Comparison of ENCODE assay signal across 8 cellular contexts in the genomic region with DNA sequence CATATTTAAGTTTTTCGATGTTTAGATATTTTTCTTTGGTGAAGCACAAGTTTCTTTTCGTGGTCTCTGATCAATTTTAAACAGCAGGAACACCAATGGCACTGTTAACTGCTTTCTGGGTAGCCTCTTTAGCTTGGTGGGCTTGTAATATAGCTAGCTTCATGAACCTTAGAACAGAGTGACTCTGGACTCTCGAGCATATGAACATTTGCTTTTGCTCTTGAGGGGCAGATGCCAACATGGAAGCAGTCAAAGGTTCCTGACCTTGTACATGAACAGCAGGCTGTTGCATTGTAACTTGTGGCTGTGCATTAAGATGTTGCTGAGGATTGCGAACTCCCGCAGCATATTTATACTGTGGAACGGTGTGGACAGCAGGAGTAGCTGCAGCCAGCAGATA. TPM values are rescaled to one million over a fixed set of nuclear protein-coding genes. Genes with fewer than 3 reads are reported as not detected.
A peak's percentile ranks its signal among the peaks of the same experiment; 100 is the strongest.
DNase-seq lines count a peak whose midpoint lies in the region; ATAC-seq and TF ChIP-seq lines count a peak whose summit lies in the region.
"Not testable (repeated sequence)": the region's sequence is repeated elsewhere in the genome, so short reads cannot be mapped to it uniquely, and the experiment has no call there.

No MANE protein-coding gene starts in this region.

- not testable (repeated sequence) for DNase-seq in CD4-positive, CD25-positive, alpha-beta regulatory T cell; GM23338 (ENCODE audit: low spot score); T-cell; activated CD8-positive, alpha-beta memory T cell treated with anti-CD3 and anti-CD28 coated beads, Interleukin-2, amount 10 ng/mL, durations not matched to agents 7 days and 5 days; activated naive CD8-positive, alpha-beta T cell treated with anti-CD3 and anti-CD28 coated beads for 36 hours; glutamatergic neuron; naive thymus-derived CD4-positive, alpha-beta T cell; stimulated activated effector memory CD8-positive, alpha-beta T cell treated with anti-CD3 and anti-CD28 coated beads, Interleukin-12 subunit alpha, Interleukin-12 subunit beta, amount 100 ng/mL, for 72 hours (ENCODE audit: low spot score in 2 of 2)

- not testable (repeated sequence) for H3F3A ChIP-seq in GM23338 (replicated peaks; ENCODE audit: low read depth)

- H3K4me1 ChIP-seq in CD4-positive, CD25-positive, alpha-beta regulatory T cell (ENCODE audit: control insufficient read depth, insufficient read depth, low read length, poor library complexity, severe bottlenecking): peaks cover 38% of the 10 kb centered on the region
- H3K4me1 ChIP-seq in GM23338 (ENCODE audit: insufficient read depth): not testable (repeated sequence)
- H3K4me1 ChIP-seq in naive thymus-derived CD4-positive, alpha-beta T cell (ENCODE audit: control insufficient read depth in 2 of 2, insufficient read depth in 2 of 2, low read length in 2 of 2): peaks cover under 1 to 16% of the 10 kb centered on the region in 2 donors

- H3K9me3 Mint-ChIP-seq in CD4-positive, CD25-positive, alpha-beta regulatory T cell; GM23338; T-cell; activated CD8-positive, alpha-beta memory T cell treated with anti-CD3 and anti-CD28 coated beads, Interleukin-2, amount 10 ng/mL, durations not matched to agents 7 days and 5 days (ENCODE audit: low read depth); activated naive CD8-positive, alpha-beta T cell treated with anti-CD3 and anti-CD28 coated beads for 36 hours; glutamatergic neuron (ENCODE audit: unreplicated experiment); naive thymus-derived CD4-positive, alpha-beta T cell; stimulated activated effector memory CD8-positive, alpha-beta T cell treated with anti-CD3 and anti-CD28 coated beads, Interleukin-12 subunit alpha, Interleukin-12 subunit beta, amount 100 ng/mL, for 72 hours: not testable (repeated sequence)

- H2AFZ ChIP-seq in GM23338: not testable (repeated sequence)

- not testable (repeated sequence) for ATAC-seq in CD4-positive, CD25-positive, alpha-beta regulatory T cell (ENCODE audit: low read depth in 2 of 2); GM23338; T-cell (replicated peaks in 1 of 4); activated CD8-positive, alpha-beta memory T cell treated with anti-CD3 and anti-CD28 coated beads, Interleukin-2, amount 10 ng/mL, durations not matched to agents 7 days and 5 days; naive thymus-derived CD4-positive, alpha-beta T cell; stimulated activated effector memory CD8-positive, alpha-beta T cell treated with anti-CD3 and anti-CD28 coated beads, Interleukin-12 subunit alpha, Interleukin-12 subunit beta, amount 100 ng/mL, for 72 hours

- H4K20me1 ChIP-seq in GM23338 (replicated peaks; ENCODE audit: insufficient read depth): peaks cover 40% of the 10 kb centered on the region

- H3K27me3 Mint-ChIP-seq in CD4-positive, CD25-positive, alpha-beta regulatory T cell; T-cell; activated CD8-positive, alpha-beta memory T cell treated with anti-CD3 and anti-CD28 coated beads, Interleukin-2, amount 10 ng/mL, durations not matched to agents 7 days and 5 days; activated naive CD8-positive, alpha-beta T cell treated with anti-CD3 and anti-CD28 coated beads for 36 hours; glutamatergic neuron (ENCODE audit: unreplicated experiment); naive thymus-derived CD4-positive, alpha-beta T cell: not testable (repeated sequence)
- peaks cover 12% of the 10 kb centered on the region for H3K27me3 Mint-ChIP-seq in GM23338 (ENCODE audit: insufficient read depth, low read depth, poor library complexity)

- not testable (repeated sequence) for H3K4me2 ChIP-seq in GM23338

- POLR2A ChIA-PET in T-cell (lab: Charles Lee): interaction anchor here in 1 of 2 donors (0.7 kb wide), 1 partner anchor 876 kb away, joined by 3 read pairs; no protein-coding TSS in a partner anchor
- POLR2A ChIA-PET in naive thymus-derived CD4-positive, alpha-beta T cell (lab: Charles Lee): not testable (repeated sequence)

- intact Hi-C loops in naive thymus-derived CD4-positive, alpha-beta T cell (cut with micrococcal nuclease): loop anchor here (10.0 kb wide), 2 partner anchors 98 to 922 kb away; no protein-coding TSS in a partner anchor

- peak overlapping the region; percentile 21 to 81 (median 64) for H3K4me3 Mint-ChIP-seq in CD4-positive, CD25-positive, alpha-beta regulatory T cell
- H3K4me3 Mint-ChIP-seq in GM23338; activated naive CD8-positive, alpha-beta T cell treated with anti-CD3 and anti-CD28 coated beads for 36 hours; glutamatergic neuron (ENCODE audit: unreplicated experiment): not testable (repeated sequence)
- peak overlapping the region; percentile 7 to 47 (median 8) for H3K4me3 Mint-ChIP-seq in T-cell
- peak overlapping the region; percentile 56 for H3K4me3 Mint-ChIP-seq in activated CD8-positive, alpha-beta memory T cell treated with anti-CD3 and anti-CD28 coated beads, Interleukin-2, amount 10 ng/mL, durations not matched to agents 7 days and 5 days
- peak overlapping the region in 9 of 10 donors; percentile 16 to 64 (median 38) for H3K4me3 Mint-ChIP-seq in naive thymus-derived CD4-positive, alpha-beta T cell
- H3K4me3 Mint-ChIP-seq in stimulated activated effector memory CD8-positive, alpha-beta T cell treated with anti-CD3 and anti-CD28 coated beads, Interleukin-12 subunit alpha, Interleukin-12 subunit beta, amount 100 ng/mL, for 72 hours: peak overlapping the region; percentile 36

- CTCF ChIA-PET in T-cell (lab: Charles Lee): interaction anchor here in 1 of 2 donors (0.6 to 0.7 kb wide), 2 partner anchors 256 to 310 kb away, joined by 4 to 6 read pairs; no protein-coding TSS in a partner anchor
- CTCF ChIA-PET in activated CD8-positive, alpha-beta memory T cell treated with anti-CD3 and anti-CD28 coated beads, Interleukin-2, amount 10 ng/mL, durations not matched to agents 7 days and 5 days (lab: Charles Lee): interaction anchor here (3.8 kb wide), 1 partner anchor 276 kb away, joined by 17 read pairs; the partner anchor contains the start of gene UBE2K
- CTCF ChIA-PET in naive thymus-derived CD4-positive, alpha-beta T cell (lab: Charles Lee): interaction anchor here (0.6 kb wide), 1 partner anchor 38 kb away, joined by 4 read pairs; no protein-coding TSS in a partner anchor

- H3K27ac ChIP-seq in CD4-positive, CD25-positive, alpha-beta regulatory T cell (ENCODE audit: insufficient read depth, low read length, poor library complexity, severe bottlenecking); naive thymus-derived CD4-positive, alpha-beta T cell (ENCODE audit: low read depth, low read length): not testable (repeated sequence)
- peak overlapping the region; percentile 75 for H3K27ac ChIP-seq in GM23338 (ENCODE audit: low read depth)

- not testable (repeated sequence) for H3K4me3 ChIP-seq in CD4-positive, CD25-positive, alpha-beta regulatory T cell (ENCODE audit: low read depth, low read length); GM23338; naive thymus-derived CD4-positive, alpha-beta T cell (ENCODE audit: low read length)

- not testable (repeated sequence) for H3K9me3 ChIP-seq in CD4-positive, CD25-positive, alpha-beta regulatory T cell (ENCODE audit: control insufficient read depth in 2 of 2, low read length in 2 of 2); naive thymus-derived CD4-positive, alpha-beta T cell (ENCODE audit: control insufficient read depth in 2 of 3, low read length in 3 of 3)

- H3K27me3 ChIP-seq in CD4-positive, CD25-positive, alpha-beta regulatory T cell (ENCODE audit: control insufficient read depth, insufficient read depth, low read length); GM23338 (ENCODE audit: insufficient read depth); naive thymus-derived CD4-positive, alpha-beta T cell (ENCODE audit: control insufficient read depth in 2 of 2, insufficient read depth in 2 of 2, low read length in 2 of 2): not testable (repeated sequence)

- not testable (repeated sequence) for H3K9me2 ChIP-seq in GM23338 (ENCODE audit: insufficient read depth)

- not testable (repeated sequence) for H3K27ac Mint-ChIP-seq in CD4-positive, CD25-positive, alpha-beta regulatory T cell; GM23338; T-cell
- H3K27ac Mint-ChIP-seq in activated CD8-positive, alpha-beta memory T cell treated with anti-CD3 and anti-CD28 coated beads, Interleukin-2, amount 10 ng/mL, durations not matched to agents 7 days and 5 days: peak overlapping the region; percentile 74
- H3K27ac Mint-ChIP-seq in activated naive CD8-positive, alpha-beta T cell treated with anti-CD3 and anti-CD28 coated beads for 36 hours: peak overlapping the region; percentile 67
- H3K27ac Mint-ChIP-seq in glutamatergic neuron (ENCODE audit: unreplicated experiment): peak overlapping the region; percentile 68
- peak overlapping the region in 2 of 9 donors; percentile 14 to 67 for H3K27ac Mint-ChIP-seq in naive thymus-derived CD4-positive, alpha-beta T cell
- peak overlapping the region; percentile 77 for H3K27ac Mint-ChIP-seq in stimulated activated effector memory CD8-positive, alpha-beta T cell treated with anti-CD3 and anti-CD28 coated beads, Interleukin-12 subunit alpha, Interleukin-12 subunit beta, amount 100 ng/mL, for 72 hours

- H3K36me3 Mint-ChIP-seq in CD4-positive, CD25-positive, alpha-beta regulatory T cell: peaks cover 30% of the 10 kb centered on the region
- H3K36me3 Mint-ChIP-seq in GM23338 (ENCODE audit: low read depth): peaks cover 43% of the 10 kb centered on the region
- H3K36me3 Mint-ChIP-seq in T-cell: peaks cover 30% of the 10 kb centered on the region
- H3K36me3 Mint-ChIP-seq in activated CD8-positive, alpha-beta memory T cell treated with anti-CD3 and anti-CD28 coated beads, Interleukin-2, amount 10 ng/mL, durations not matched to agents 7 days and 5 days: peaks cover 41% of the 10 kb centered on the region
- peaks cover 39% of the 10 kb centered on the region for H3K36me3 Mint-ChIP-seq in activated naive CD8-positive, alpha-beta T cell treated with anti-CD3 and anti-CD28 coated beads for 36 hours
- H3K36me3 Mint-ChIP-seq in glutamatergic neuron (ENCODE audit: unreplicated experiment): not testable (repeated sequence)
- peaks cover 6 to 30% (median 26%) of the 10 kb centered on the region in 5 donors for H3K36me3 Mint-ChIP-seq in naive thymus-derived CD4-positive, alpha-beta T cell
- H3K36me3 Mint-ChIP-seq in stimulated activated effector memory CD8-positive, alpha-beta T cell treated with anti-CD3 and anti-CD28 coated beads, Interleukin-12 subunit alpha, Interleukin-12 subunit beta, amount 100 ng/mL, for 72 hours: peaks cover 86% of the 10 kb centered on the region

- H3K4me1 Mint-ChIP-seq in CD4-positive, CD25-positive, alpha-beta regulatory T cell: peaks cover 20 to 62% (median 37%) of the 10 kb centered on the region in 4 donors
- peaks cover 17% of the 10 kb centered on the region for H3K4me1 Mint-ChIP-seq in GM23338
- H3K4me1 Mint-ChIP-seq in T-cell: peaks cover 55 to 61% (median 57%) of the 10 kb centered on the region in 3 donors
- H3K4me1 Mint-ChIP-seq in activated CD8-positive, alpha-beta memory T cell treated with anti-CD3 and anti-CD28 coated beads, Interleukin-2, amount 10 ng/mL, durations not matched to agents 7 days and 5 days: peaks cover 51% of the 10 kb centered on the region
- peaks cover 50% of the 10 kb centered on the region for H3K4me1 Mint-ChIP-seq in activated naive CD8-positive, alpha-beta T cell treated with anti-CD3 and anti-CD28 coated beads for 36 hours
- H3K4me1 Mint-ChIP-seq in glutamatergic neuron (ENCODE audit: low read depth, unreplicated experiment): not testable (repeated sequence)
- H3K4me1 Mint-ChIP-seq in naive thymus-derived CD4-positive, alpha-beta T cell: peaks cover 42 to 62% (median 53%) of the 10 kb centered on the region in 7 donors
- peaks cover 42% of the 10 kb centered on the region for H3K4me1 Mint-ChIP-seq in stimulated activated effector memory CD8-positive, alpha-beta T cell treated with anti-CD3 and anti-CD28 coated beads, Interleukin-12 subunit alpha, Interleukin-12 subunit beta, amount 100 ng/mL, for 72 hours

- H3K36me3 ChIP-seq in CD4-positive, CD25-positive, alpha-beta regulatory T cell (ENCODE audit: control insufficient read depth, insufficient read depth, low read length): peaks cover 27% of the 10 kb centered on the region
- peaks cover 36% of the 10 kb centered on the region for H3K36me3 ChIP-seq in GM23338 (ENCODE audit: insufficient read depth)
- peaks cover 0 to 35% (median 0%) of the 10 kb centered on the region in 3 experiments for H3K36me3 ChIP-seq in naive thymus-derived CD4-positive, alpha-beta T cell (ENCODE audit: control insufficient read depth in 2 of 3, insufficient read depth in 3 of 3, low read length in 3 of 3)

- TF ChIP-seq CTCF in GM23338 (conservative IDR thresholded peaks at IDR 0.05; ENCODE audit: low read depth in 2 of 2); glutamatergic neuron (IDR thresholded peaks at IDR 0.05; ENCODE audit: partially characterized antibody, unreplicated experiment): not testable (repeated sequence)

- H3K79me2 ChIP-seq in GM23338 (replicated peaks; ENCODE audit: insufficient read depth): peaks cover 88% of the 10 kb centered on the region

RNA-seq across cellular contexts. Expression of gene PDS5A, which starts 4.7 kb away (rescaled TPM):
- 111 TPM for total RNA-seq in CD4-positive, CD25-positive, alpha-beta regulatory T cell
- polyA plus RNA-seq in CD4-positive, CD25-positive, alpha-beta regulatory T cell: 10 to 100 TPM; 25.2 to 35.0 (median 32.2) TPM
- 72.4 and 91.9 TPM in 2 replicates for total RNA-seq in GM23338 (2014; rRNA removed; shearing (Covaris generic))
- 20.1 and 22.1 TPM in 2 replicates for polyA plus RNA-seq in GM23338 (2016; fragmentation: Nextera tagmentation; extraction: Ambion mirVana)
- total RNA-seq in T-cell (100 to 1,000 TPM in 2 of 5 donors, 10 to 100 TPM in 3; 73.5 to 113 (median 88.5) TPM), glutamatergic neuron (ENCODE audit: unreplicated experiment) (66.0 TPM)
- 100 to 1,000 TPM; 115 to 116 TPM for total RNA-seq in activated CD8-positive, alpha-beta memory T cell treated with anti-CD3 and anti-CD28 coated beads, Interleukin-2, amount 10 ng/mL, durations not matched to agents 7 days and 5 days
- 100 to 1,000 TPM; 104 to 107 TPM for total RNA-seq in activated naive CD8-positive, alpha-beta T cell treated with anti-CD3 and anti-CD28 coated beads for 36 hours
- 100 to 1,000 TPM in 2 of 5 experiments, 10 to 100 TPM in 3; 92.7 to 102 (median 98.5) TPM for total RNA-seq in naive thymus-derived CD4-positive, alpha-beta T cell
- polyA plus RNA-seq in naive thymus-derived CD4-positive, alpha-beta T cell: 10 to 100 TPM; 42.8 to 48.4 TPM
